Comparison of ENCODE assay signal across 12 cellular contexts in the genomic region with DNA sequence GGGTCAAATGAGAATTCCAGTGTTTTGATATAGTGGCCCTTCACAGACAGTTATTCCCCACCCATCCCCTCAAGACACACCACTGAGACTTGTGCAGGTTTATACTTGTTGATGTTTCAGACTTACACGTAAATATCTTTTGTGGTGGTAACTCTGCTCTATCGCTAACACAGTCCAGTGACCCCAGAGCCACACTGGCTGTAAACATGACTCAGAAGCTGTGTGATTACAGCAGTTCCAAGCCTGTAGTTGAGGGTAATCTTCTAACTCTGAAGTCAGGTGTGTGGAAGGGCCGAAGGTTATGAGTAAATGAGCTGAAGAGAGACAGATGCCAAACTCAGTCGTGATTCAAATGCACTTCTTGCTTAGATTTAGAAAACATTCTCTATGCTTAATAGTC. TPM values are rescaled to one million over a fixed set of nuclear protein-coding genes. Genes with fewer than 3 reads are reported as not detected.
A peak's percentile ranks its signal among the peaks of the same experiment; 100 is the strongest.
DNase-seq lines count a peak whose midpoint lies in the region; ATAC-seq and TF ChIP-seq lines count a peak whose summit lies in the region.
"Had no signal": no experiment of that assay in that cellular context is flagged by ENCODE, and none has a peak within 500 bp of the region (broad histone marks: within the 10 kb centered on the region; RNA-seq: fewer than 3 reads in every experiment).

No MANE protein-coding gene starts in this region.

- H3K9me3 Mint-ChIP-seq in immature natural killer cell: no peaks in the 10 kb centered on the region

- DNase-seq in GM12864 (ENCODE audit: low read depth) (peak; percentile 18), RWPE1 (ENCODE audit: low spot score) (peak; percentile 41), left kidney (ENCODE audit: low read depth, low spot score) (peak; percentile 61), cerebellum (ENCODE audit: low spot score) (no peak), AML-193 (lab: John Stamatoyannopoulos, UW) (no peak), immature natural killer cell (no peak)
- no peak for DNase-seq in NK-92 treated with Interleukin-12 subunit alpha and Interleukin-12 subunit beta, amount 100 ng/mL, for 24 hours (lab: John Stamatoyannopoulos, UW)
- DNase-seq: DND-41, RPMI8226 had no signal

- no peak overlapping the region for H3K27ac Mint-ChIP-seq in immature natural killer cell
- H3K27ac Mint-ChIP-seq: activated naive CD8-positive, alpha-beta T cell had no signal

- POLR2A ChIA-PET in RWPE1 (lab: Yijun Ruan, JAX; ENCODE audit: low non-redundant PET): no interaction called here

- no peak for TF ChIP-seq CTCF in GM12864 (IDR thresholded peaks at IDR 0.05; ENCODE audit: low read depth, low read length, missing control alignments)
- no peak for TF ChIP-seq CTCF in RWPE1 (conservative IDR thresholded peaks at IDR 0.05; ENCODE audit: low read depth)

- peaks cover 0 to 8% (median 0%) of the 10 kb centered on the region in 3 donors for H3K27me3 Mint-ChIP-seq in immature natural killer cell (ENCODE audit: low read depth in 3 of 3)
- H3K27me3 Mint-ChIP-seq: activated naive CD8-positive, alpha-beta T cell had no signal

- no peaks in the 10 kb centered on the region for H3K4me1 Mint-ChIP-seq in immature natural killer cell

- H3K27ac ChIP-seq in RWPE1: peak overlapping the region; percentile 50; the same call in 1 of the 2 replicates
- H3K27ac ChIP-seq: HL-60 had no signal

- no peak overlapping the region for H3K4me3 Mint-ChIP-seq in immature natural killer cell
- H3K4me3 Mint-ChIP-seq: activated naive CD8-positive, alpha-beta T cell had no signal

- CTCF ChIA-PET in RWPE1 (lab: Yijun Ruan, JAX): no interaction called here

- ATAC-seq in HG02588 (IDR thresholded peaks at IDR 0.05; ENCODE audit: unreplicated experiment): peak; percentile 70

- no peaks in the 10 kb centered on the region for H3K36me3 Mint-ChIP-seq in immature natural killer cell

- no peak overlapping the region for H3K4me3 ChIP-seq in GM12864 (ENCODE audit: low read depth, low read length)

RNA-seq across cellular contexts. Expression of a gene that starts 19.4 kb away (rescaled TPM):
- total RNA-seq in cerebellum: not detected
- not detected for polyA plus RNA-seq in immature natural killer cell

RNA-seq across cellular contexts. Expression of a gene that starts 28.9 kb away (rescaled TPM):
- total RNA-seq in cerebellum: 1.2 TPM
- polyA plus RNA-seq in immature natural killer cell: under 1 TPM in 1 of 3 donors, not detected in 2; 0.27 TPM

Comparison
In these comparisons a context has a peak if more than half of its experiments do, and no peak if none do; other contexts are left out.
1. DNase-seq: peak in GM12864 (single experiment), RWPE1 (single experiment) and left kidney (single experiment); none in cerebellum (single experiment), NK-92 treated with Interleukin-12 subunit alpha and Interleukin-12 subunit beta, amount 100 ng/mL, for 24 hours (single experiment), AML-193 (0 of 2) and immature natural killer cell (0 of 3).